ENCODE assay signal across 21 cellular contexts in the genomic region with DNA sequence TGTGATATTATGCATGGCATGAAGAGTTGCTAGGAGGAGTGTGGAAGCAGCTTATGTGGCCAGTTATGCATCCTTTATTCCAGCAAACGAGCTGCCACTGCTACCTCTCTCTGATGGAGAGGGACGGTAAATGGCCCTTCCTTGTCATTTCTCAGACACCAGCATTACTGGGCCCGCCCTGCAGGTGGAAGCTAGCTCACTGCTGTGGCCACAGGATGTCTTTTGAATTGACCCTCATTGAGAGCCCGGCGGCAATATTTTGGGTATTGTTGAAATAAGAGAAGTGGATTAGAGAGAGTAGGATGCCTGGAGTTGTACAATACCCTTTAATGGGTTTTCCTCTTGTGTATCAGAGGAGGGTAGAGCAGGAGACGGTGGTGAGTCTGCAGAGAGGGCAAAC. TPM values are rescaled to one million over a fixed set of nuclear protein-coding genes. Genes with fewer than 3 reads are reported as not detected.
DNase-seq lines count a peak whose midpoint lies in the region; ATAC-seq, FAIRE-seq and TF ChIP-seq lines count a peak whose summit lies in the region.
"Had no signal": no experiment of that assay in that cellular context is flagged by ENCODE, and none has a peak within 500 bp of the region (broad histone marks: within the 10 kb centered on the region; RNA-seq: fewer than 3 reads in every experiment).

No MANE protein-coding gene starts in this region.

- TF ChIP-seq RAD21 in A549 (conservative IDR thresholded peaks at IDR 0.05 in 1 of 2, IDR thresholded peaks at IDR 0.05 in 1 of 2): no peak

- H3K27ac Mint-ChIP-seq in glutamatergic neuron (ENCODE audit: unreplicated experiment): no peak overlapping the region

- no peaks in the 10 kb centered on the region for H3K4me1 ChIP-seq in A549
- H3K4me1 ChIP-seq: colonic mucosa had no signal

- CTCF ChIA-PET in A549 (lab: Yijun Ruan, JAX): interaction anchor here (1.0 to 4.0 kb wide), 6 partner anchors 11 to 420 kb away, joined by 3 to 24 read pairs (median 6); no protein-coding TSS in a partner anchor

- H3K9me3 ChIP-seq in A549: no peaks in the 10 kb centered on the region
- H3K9me3 ChIP-seq: colonic mucosa, neutrophil, suprapubic skin had no signal

- FAIRE-seq in A549 (lab: Jason Lieb, UNC): no peak
- FAIRE-seq: G401.6, kidney had no signal

- no peak for TF ChIP-seq POLR2A in A549 (IDR thresholded peaks at IDR 0.05; ENCODE audit: low read length)

- ATAC-seq in A549 (peak; percentile 20 to 40; a peak in 3 of 6 replicates), GM18517 (IDR thresholded peaks at IDR 0.05; ENCODE audit: unreplicated experiment) (no peak), GM18502 (IDR thresholded peaks at IDR 0.05; ENCODE audit: poor library complexity, unreplicated experiment) (no peak)
- ATAC-seq: right cardiac atrium had no signal

- no peaks in the 10 kb centered on the region for H3K9me3 Mint-ChIP-seq in glutamatergic neuron (ENCODE audit: unreplicated experiment)

- TF ChIP-seq EP300 in A549 (IDR thresholded peaks at IDR 0.05): no peak

- no peak overlapping the region for H3K4me2 ChIP-seq in A549

- peaks cover 10% of the 10 kb centered on the region for H3K27me3 Mint-ChIP-seq in glutamatergic neuron (ENCODE audit: unreplicated experiment)

- DNase-seq in A549 (ENCODE audit: low read depth in 1 of 2, low spot score in 1 of 2): peak; percentile 17 to 29
- DNase-seq in GM20000 (ENCODE audit: low spot score): peak; percentile 19
- peak; percentile 74 for DNase-seq in NCI-H748 (lab: John Stamatoyannopoulos, UW; ENCODE audit: unreplicated experiment)
- peak; percentile 56 for DNase-seq in glutamatergic neuron
- DNase-seq in inferior parietal cortex (ENCODE audit: extremely low spot score): no peak
- DNase-seq in GM19240 (ENCODE audit: insufficient read length, low spot score): no peak
- DNase-seq: activated gamma-delta T cell; colonic mucosa; HCEC 1CT; mesenchymal stem cell; MM.1S; right cardiac atrium; Right ventricle myocardium superior; stimulated activated CD4-positive, alpha-beta T cell treated with anti-CD3 and anti-CD28 coated beads, Interleukin-2, amount 100 ng/mL, for 24 hours; T-helper 2 cell had no signal

- H3K4me3 ChIP-seq in A549: no peak overlapping the region
- H3K4me3 ChIP-seq: colonic mucosa, suprapubic skin had no signal

- POLR2A ChIA-PET in A549 (lab: Yijun Ruan, JAX): no interaction called here

- 69% methylated on average over 6 of the region's 6 CpGs for WGBS in A549 (ENCODE audit: missing lambda C conversion rate)

- H3K4me1 Mint-ChIP-seq in glutamatergic neuron (ENCODE audit: low read depth, unreplicated experiment): peaks cover 4% of the 10 kb centered on the region

- peak overlapping the region; percentile 85 for H3K4me3 Mint-ChIP-seq in glutamatergic neuron (ENCODE audit: unreplicated experiment)

- no peak overlapping the region for H3K27ac ChIP-seq in A549
- H3K27ac ChIP-seq: colonic mucosa, neutrophil, suprapubic skin had no signal

- TF ChIP-seq CTCF in A549 (IDR thresholded peaks at IDR 0.05) (no peak), GM20000 (IDR thresholded peaks at IDR 0.05; ENCODE audit: extremely low read depth, missing control alignments) (no peak), glutamatergic neuron (IDR thresholded peaks at IDR 0.05; ENCODE audit: partially characterized antibody, unreplicated experiment) (peak; percentile 19)

- H3K36me3 Mint-ChIP-seq in glutamatergic neuron (ENCODE audit: unreplicated experiment): no peaks in the 10 kb centered on the region

TF ChIP-seq in A549, 52 proteins besides CTCF, POLR2A, EP300 and RAD21:
- TF ChIP-seq CHD2 (IDR thresholded peaks at IDR 0.05; ENCODE audit: low read length, partially characterized antibody) (no peak), HOXB5 (CRISPR knock-in tag; IDR thresholded peaks at IDR 0.05) (no peak), ESRRA (IDR thresholded peaks at IDR 0.05; ENCODE audit: borderline replicate concordance, low read length) (no peak), TFCP2L1 (CRISPR knock-in tag; IDR thresholded peaks at IDR 0.05) (no peak), NR3C1 (IDR thresholded peaks at IDR 0.05) (no peak)

RNA-seq across cellular contexts. Expression of gene MINAR1, which starts 1.5 kb away (rescaled TPM):
- 0.88 and 1.5 TPM in 2 replicates for polyA plus RNA-seq in A549 (2011; rRNA removed)
- 0.13 and 0.16 TPM in 2 replicates for polyA plus RNA-seq in A549 (2012; cell fraction: cytosol; rRNA removed)
- 0.34 and 0.53 TPM in 2 replicates for polyA plus RNA-seq in A549 (2012; cell fraction: nucleus; rRNA removed)
- polyA plus RNA-seq in A549 (2017; fragmentation: RNase III; extraction: RNeasy Plus Mini Kit Qiagen cat#74134 plus additional on column Dnase treatment): 0.71 to 0.87 TPM (median 0.71 TPM) in 3 replicates
- polyA minus RNA-seq in A549 (2011; rRNA and poly(A)+ RNA removed): 1.7 and 2.3 TPM in 2 replicates
- 8.5 TPM for total RNA-seq in glutamatergic neuron (ENCODE audit: unreplicated experiment)

Comparison
In these comparisons a context has a peak if more than half of its experiments do, and no peak if none do; other contexts are left out.
1. ATAC-seq: peak in A549 (2 of 2); none in GM18517 (single experiment) and GM18502 (single experiment).
2. DNase-seq: peak in A549 (2 of 2), GM20000 (single experiment), NCI-H748 (single experiment) and glutamatergic neuron (single experiment); none in inferior parietal cortex (single experiment) and GM19240 (single experiment).